Comparison of ENCODE assay signal across 1 cellular context in genomic region chr5:175813943-175814630, GRCh38.
TF ChIP-seq lines count a peak whose summit lies in the region.

No MANE protein-coding gene starts in this region.

TF ChIP-seq in SK-N-SH treated with all-trans-retinoic acid at 6 μM for 48 hours, 23 proteins besides CTCF, POLR2A, EP300 and RAD21 (continued from another document):
- TF ChIP-seq, protein P1, sequence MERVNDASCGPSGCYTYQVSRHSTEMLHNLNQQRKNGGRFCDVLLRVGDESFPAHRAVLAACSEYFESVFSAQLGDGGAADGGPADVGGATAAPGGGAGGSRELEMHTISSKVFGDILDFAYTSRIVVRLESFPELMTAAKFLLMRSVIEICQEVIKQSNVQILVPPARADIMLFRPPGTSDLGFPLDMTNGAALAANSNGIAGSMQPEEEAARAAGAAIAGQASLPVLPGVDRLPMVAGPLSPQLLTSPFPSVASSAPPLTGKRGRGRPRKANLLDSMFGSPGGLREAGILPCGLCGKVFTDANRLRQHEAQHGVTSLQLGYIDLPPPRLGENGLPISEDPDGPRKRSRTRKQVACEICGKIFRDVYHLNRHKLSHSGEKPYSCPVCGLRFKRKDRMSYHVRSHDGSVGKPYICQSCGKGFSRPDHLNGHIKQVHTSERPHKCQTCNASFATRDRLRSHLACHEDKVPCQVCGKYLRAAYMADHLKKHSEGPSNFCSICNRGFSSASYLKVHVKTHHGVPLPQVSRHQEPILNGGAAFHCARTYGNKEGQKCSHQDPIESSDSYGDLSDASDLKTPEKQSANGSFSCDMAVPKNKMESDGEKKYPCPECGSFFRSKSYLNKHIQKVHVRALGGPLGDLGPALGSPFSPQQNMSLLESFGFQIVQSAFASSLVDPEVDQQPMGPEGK (CRISPR knock-in tag; IDR thresholded peaks at IDR 0.05; ENCODE audit: borderline replicate concordance), result no peak
- TF ChIP-seq ZNF70 (CRISPR knock-in tag; IDR thresholded peaks at IDR 0.05) (no peak), ZNF565 (CRISPR knock-in tag; conservative IDR thresholded peaks at IDR 0.05; ENCODE audit: low read depth) (no peak), GLIS3 (CRISPR knock-in tag; IDR thresholded peaks at IDR 0.05) (no peak)
- TF ChIP-seq, protein P2, sequence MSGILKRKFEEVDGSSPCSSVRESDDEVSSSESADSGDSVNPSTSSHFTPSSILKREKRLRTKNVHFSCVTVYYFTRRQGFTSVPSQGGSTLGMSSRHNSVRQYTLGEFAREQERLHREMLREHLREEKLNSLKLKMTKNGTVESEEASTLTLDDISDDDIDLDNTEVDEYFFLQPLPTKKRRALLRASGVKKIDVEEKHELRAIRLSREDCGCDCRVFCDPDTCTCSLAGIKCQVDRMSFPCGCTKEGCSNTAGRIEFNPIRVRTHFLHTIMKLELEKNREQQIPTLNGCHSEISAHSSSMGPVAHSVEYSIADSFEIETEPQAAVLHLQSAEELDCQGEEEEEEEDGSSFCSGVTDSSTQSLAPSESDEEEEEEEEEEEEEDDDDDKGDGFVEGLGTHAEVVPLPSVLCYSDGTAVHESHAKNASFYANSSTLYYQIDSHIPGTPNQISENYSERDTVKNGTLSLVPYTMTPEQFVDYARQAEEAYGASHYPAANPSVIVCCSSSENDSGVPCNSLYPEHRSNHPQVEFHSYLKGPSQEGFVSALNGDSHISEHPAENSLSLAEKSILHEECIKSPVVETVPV (CRISPR knock-in tag; IDR thresholded peaks at IDR 0.05), result no peak
- TF ChIP-seq, protein P3, sequence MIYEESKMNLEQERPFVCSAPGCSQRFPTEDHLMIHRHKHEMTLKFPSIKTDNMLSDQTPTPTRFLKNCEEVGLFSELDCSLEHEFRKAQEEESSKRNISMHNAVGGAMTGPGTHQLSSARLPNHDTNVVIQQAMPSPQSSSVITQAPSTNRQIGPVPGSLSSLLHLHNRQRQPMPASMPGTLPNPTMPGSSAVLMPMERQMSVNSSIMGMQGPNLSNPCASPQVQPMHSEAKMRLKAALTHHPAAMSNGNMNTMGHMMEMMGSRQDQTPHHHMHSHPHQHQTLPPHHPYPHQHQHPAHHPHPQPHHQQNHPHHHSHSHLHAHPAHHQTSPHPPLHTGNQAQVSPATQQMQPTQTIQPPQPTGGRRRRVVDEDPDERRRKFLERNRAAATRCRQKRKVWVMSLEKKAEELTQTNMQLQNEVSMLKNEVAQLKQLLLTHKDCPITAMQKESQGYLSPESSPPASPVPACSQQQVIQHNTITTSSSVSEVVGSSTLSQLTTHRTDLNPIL (CRISPR knock-in tag; IDR thresholded peaks at IDR 0.05; ENCODE audit: low read depth), result no peak
